Comparison of ENCODE assay signal across 9 cellular contexts in genomic region chr22:25908212-25908611, GRCh38.
"Had no signal": no experiment of that assay in that cellular context is flagged by ENCODE, and none has a peak within 500 bp of the region (broad histone marks: within the 10 kb centered on the region; RNA-seq: fewer than 3 reads in every experiment).

No MANE protein-coding gene starts in this region.

- ATAC-seq: HCT116, HepG2 had no signal

- H3K36me3 Mint-ChIP-seq: IgD-negative memory B cell had no signal

- H3K4me1 Mint-ChIP-seq: IgD-negative memory B cell had no signal

- DNase-seq: GM23248, GOT3, H7, HFFc6 had no signal

- H3K4me3 Mint-ChIP-seq: HFFc6, IgD-negative memory B cell had no signal

- H3K4me3 ChIP-seq: GM23248, HAP-1 had no signal

- H3K27ac Mint-ChIP-seq: HFFc6 had no signal

- H3K27ac ChIP-seq: GM23248, HL-60 had no signal

- H3K9me3 ChIP-seq: HAP-1 had no signal

- H3K4me1 ChIP-seq: HAP-1 had no signal

- H3K36me3 ChIP-seq: HAP-1 had no signal
